ENCODE assay signal across 22 cellular contexts in genomic region chr4:145530662-145531061, GRCh38.
"Had no signal": no experiment of that assay in that cellular context is flagged by ENCODE, and none has a peak within 500 bp of the region (broad histone marks: within the 10 kb centered on the region; RNA-seq: fewer than 3 reads in every experiment).

No MANE protein-coding gene starts in this region.

- H3K27ac ChIP-seq: coronary artery, sigmoid colon, thoracic aorta, VCaP had no signal

- H3K4me3 ChIP-seq: coronary artery, lung, sigmoid colon, thoracic aorta had no signal

- H3K36me3 Mint-ChIP-seq: activated naive CD4-positive, alpha-beta T cell treated with anti-CD3 and anti-CD28 coated beads, Interleukin-2, amount 10 ng/mL, durations not matched to agents 7 days and 5 days; naive thymus-derived CD4-positive, alpha-beta T cell had no signal

- H3K4me3 Mint-ChIP-seq: activated CD4-positive, alpha-beta memory T cell treated with anti-CD3 and anti-CD28 coated beads, Interleukin-2, amount 10 ng/mL, durations not matched to agents 7 days and 5 days; activated CD4-positive, alpha-beta T cell treated with anti-CD3 and anti-CD28 coated beads, Interleukin-2, amount 10 ng/mL, durations not matched to agents 24 days and 14 days; activated naive CD4-positive, alpha-beta T cell treated with anti-CD3 and anti-CD28 coated beads, Interleukin-2, amount 10 ng/mL, durations not matched to agents 7 days and 5 days; activated T-cell treated with anti-CD3 and anti-CD28 coated beads, Interleukin-2, amount 50 U/mL, for 72 hours; endodermal cell; naive thymus-derived CD4-positive, alpha-beta T cell; T-helper 2 cell treated with Interferon-gamma antibody and Interleukin-4, amounts not matched to agents 5 μg/mL and 100 μg/mL, for 36 hours; type B pancreatic cell had no signal

- H3K27me3 ChIP-seq: sigmoid colon had no signal

- H3K27me3 Mint-ChIP-seq: activated naive CD4-positive, alpha-beta T cell treated with anti-CD3 and anti-CD28 coated beads, Interleukin-2, amount 10 ng/mL, durations not matched to agents 7 days and 5 days; progenitor cell of endocrine pancreas; type B pancreatic cell had no signal

- H3K27ac Mint-ChIP-seq: activated CD4-positive, alpha-beta memory T cell treated with anti-CD3 and anti-CD28 coated beads, Interleukin-2, amount 10 ng/mL, durations not matched to agents 7 days and 5 days; activated CD4-positive, alpha-beta T cell treated with anti-CD3 and anti-CD28 coated beads, Interleukin-2, amount 10 ng/mL, durations not matched to agents 24 days and 14 days; activated naive CD4-positive, alpha-beta T cell treated with anti-CD3 and anti-CD28 coated beads, Interleukin-2, amount 10 ng/mL, durations not matched to agents 7 days and 5 days; activated T-cell treated with anti-CD3 and anti-CD28 coated beads, Interleukin-2, amount 50 U/mL, for 72 hours; naive thymus-derived CD4-positive, alpha-beta T cell; progenitor cell of endocrine pancreas; T-helper 2 cell treated with Interferon-gamma antibody and Interleukin-4, amounts not matched to agents 5 μg/mL and 100 μg/mL, for 36 hours; type B pancreatic cell had no signal

- H3K36me3 ChIP-seq: sigmoid colon, thoracic aorta had no signal

- ATAC-seq: activated CD4-positive, CD25-positive, alpha-beta regulatory T cell treated with anti-CD3 and anti-CD28 coated beads, Interleukin-2, amount 50 U/mL, for 24 hours; activated T-cell treated with anti-CD3 and anti-CD28 coated beads, Interleukin-2, amount 50 U/mL, for 72 hours; naive thymus-derived CD4-positive, alpha-beta T cell had no signal

- DNase-seq: activated CD4-positive, alpha-beta memory T cell treated with anti-CD3 and anti-CD28 coated beads, Interleukin-2, amount 10 ng/mL, durations not matched to agents 7 days and 5 days; activated CD4-positive, alpha-beta T cell treated with anti-CD3 and anti-CD28 coated beads, Interleukin-2, amount 10 ng/mL, durations not matched to agents 24 days and 14 days; activated effector memory CD4-positive, alpha-beta T cell treated with anti-CD3 and anti-CD28 coated beads, Interleukin-2, amount 50 U/mL, for 16 hours; activated naive CD4-positive, alpha-beta T cell treated with anti-CD3 and anti-CD28 coated beads, Interleukin-2, amount 10 ng/mL, durations not matched to agents 7 days and 5 days; activated T-cell treated with anti-CD3 and anti-CD28 coated beads, Interleukin-2, amount 50 U/mL, for 72 hours; endodermal cell; erythroblast; kidney; naive thymus-derived CD4-positive, alpha-beta T cell; retina; sigmoid colon; stimulated activated CD4-positive, alpha-beta T cell treated with anti-CD3 and anti-CD28 coated beads, Interleukin-2, amount 100 ng/mL, for 48 hours; stimulated activated CD8-positive, alpha-beta memory T cell treated with anti-CD3 and anti-CD28 coated beads, Interleukin-4, amount 100 ng/mL, for 48 hours; stimulated activated naive CD4-positive, alpha-beta T cell had no signal

- H3K9me3 ChIP-seq: sigmoid colon, thoracic aorta had no signal

- H3K4me1 Mint-ChIP-seq: activated CD4-positive, alpha-beta memory T cell treated with anti-CD3 and anti-CD28 coated beads, Interleukin-2, amount 10 ng/mL, durations not matched to agents 7 days and 5 days; activated CD4-positive, alpha-beta T cell treated with anti-CD3 and anti-CD28 coated beads, Interleukin-2, amount 10 ng/mL, durations not matched to agents 24 days and 14 days; activated naive CD4-positive, alpha-beta T cell treated with anti-CD3 and anti-CD28 coated beads, Interleukin-2, amount 10 ng/mL, durations not matched to agents 7 days and 5 days; naive thymus-derived CD4-positive, alpha-beta T cell had no signal

- H3K9me3 Mint-ChIP-seq: activated CD4-positive, alpha-beta memory T cell treated with anti-CD3 and anti-CD28 coated beads, Interleukin-2, amount 10 ng/mL, durations not matched to agents 7 days and 5 days; activated CD4-positive, alpha-beta T cell treated with anti-CD3 and anti-CD28 coated beads, Interleukin-2, amount 10 ng/mL, durations not matched to agents 24 days and 14 days; activated naive CD4-positive, alpha-beta T cell treated with anti-CD3 and anti-CD28 coated beads, Interleukin-2, amount 10 ng/mL, durations not matched to agents 7 days and 5 days; activated T-cell treated with anti-CD3 and anti-CD28 coated beads, Interleukin-2, amount 50 U/mL, for 72 hours; endodermal cell; naive thymus-derived CD4-positive, alpha-beta T cell; T-helper 2 cell treated with Interferon-gamma antibody and Interleukin-4, amounts not matched to agents 5 μg/mL and 100 μg/mL, for 36 hours; type B pancreatic cell had no signal
